Comparison of ENCODE assay signal across 30 cellular contexts in the genomic region with DNA sequence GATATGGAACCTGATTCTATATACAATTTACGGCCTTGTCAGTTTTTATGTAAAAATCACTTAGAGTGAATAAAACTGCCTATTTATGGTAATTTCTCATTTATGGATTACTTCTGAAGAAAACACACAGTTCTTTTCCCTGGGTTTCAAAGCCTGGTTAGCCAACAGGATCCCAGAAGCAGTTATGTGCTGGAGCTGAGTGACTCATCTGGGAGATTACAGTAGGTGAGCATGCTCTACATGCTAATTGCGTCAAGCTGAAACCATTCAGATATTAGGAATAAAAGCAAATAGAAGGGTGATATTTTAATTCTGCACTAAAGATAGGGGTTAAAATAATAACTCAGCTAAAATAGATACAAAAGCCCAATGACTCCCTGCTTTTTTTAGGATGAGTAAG. TPM values are rescaled to one million over a fixed set of nuclear protein-coding genes. Genes with fewer than 3 reads are reported as not detected.
DNase-seq lines count a peak whose midpoint lies in the region; ATAC-seq and TF ChIP-seq lines count a peak whose summit lies in the region.
"Had no signal": no experiment of that assay in that cellular context is flagged by ENCODE, and none has a peak within 500 bp of the region (broad histone marks: within the 10 kb centered on the region; RNA-seq: fewer than 3 reads in every experiment).

No MANE protein-coding gene starts in this region.

- H3K36me3 Mint-ChIP-seq in glutamatergic neuron (ENCODE audit: unreplicated experiment) = no peaks in the 10 kb centered on the region
- no peaks in the 10 kb centered on the region for H3K36me3 Mint-ChIP-seq in activated naive CD4-positive, alpha-beta T cell treated with anti-CD3 and anti-CD28 coated beads for 36 hours (ENCODE audit: low read depth)
- H3K36me3 Mint-ChIP-seq: activated CD4-positive, alpha-beta memory T cell treated with anti-CD3 and anti-CD28 coated beads for 36 hours; activated naive CD4-positive, alpha-beta T cell treated with anti-CD3 and anti-CD28 coated beads, Interleukin-2, amount 50 U/mL, for 72 hours; CD4-positive, alpha-beta memory T cell; neural progenitor cell had no signal

- no peaks in the 10 kb centered on the region for H3K4me1 ChIP-seq in adipocyte (ENCODE audit: control insufficient read depth, insufficient read depth, low read length)
- H3K4me1 ChIP-seq: neural progenitor cell, stomach, tibial nerve had no signal

- intact Hi-C loops in activated naive CD4-positive, alpha-beta T cell treated with anti-CD3 and anti-CD28 coated beads for 36 hours (cut with micrococcal nuclease) = no loop called here

- peaks cover 2% of the 10 kb centered on the region for H3K9me3 Mint-ChIP-seq in glutamatergic neuron (ENCODE audit: unreplicated experiment)
- H3K9me3 Mint-ChIP-seq in activated naive CD4-positive, alpha-beta T cell treated with anti-CD3 and anti-CD28 coated beads for 36 hours = no peaks in the 10 kb centered on the region
- H3K9me3 Mint-ChIP-seq: activated CD4-positive, alpha-beta memory T cell treated with anti-CD3 and anti-CD28 coated beads for 36 hours; activated naive CD4-positive, alpha-beta T cell treated with anti-CD3 and anti-CD28 coated beads, Interleukin-2, amount 50 U/mL, for 72 hours; activated T-helper 17 cell treated with anti-CD3 and anti-CD28 coated beads, Interleukin-2, amount 50 U/mL, for 72 hours; CD4-positive, alpha-beta memory T cell; neural progenitor cell had no signal

- peaks cover 7% of the 10 kb centered on the region for H3K27me3 ChIP-seq in adipocyte (replicated peaks; ENCODE audit: control insufficient read depth, insufficient read depth, low read length)
- H3K27me3 ChIP-seq: neural progenitor cell, stomach, tibial nerve had no signal

- H3K4me3 ChIP-seq in adipocyte (ENCODE audit: low read length) = no peak overlapping the region
- H3K4me3 ChIP-seq in fibroblast of pulmonary artery (replicated peaks; ENCODE audit: low read depth, low read length) = no peak overlapping the region
- H3K4me3 ChIP-seq: neural progenitor cell, stomach, tibial nerve had no signal

- no peak overlapping the region for H3K9ac ChIP-seq in adipocyte (ENCODE audit: low read length)
- H3K9ac ChIP-seq: neural progenitor cell had no signal

- peaks cover 3% of the 10 kb centered on the region for H3K4me1 Mint-ChIP-seq in glutamatergic neuron (ENCODE audit: low read depth, unreplicated experiment)
- H3K4me1 Mint-ChIP-seq in activated naive CD4-positive, alpha-beta T cell treated with anti-CD3 and anti-CD28 coated beads for 36 hours (ENCODE audit: low read depth) = no peaks in the 10 kb centered on the region
- H3K4me1 Mint-ChIP-seq: activated T-helper 17 cell treated with anti-CD3 and anti-CD28 coated beads, Interleukin-2, amount 50 U/mL, for 72 hours; CD4-positive, alpha-beta memory T cell; neural progenitor cell had no signal

- H3K4me3 Mint-ChIP-seq in glutamatergic neuron (ENCODE audit: unreplicated experiment) = no peak overlapping the region
- no peak overlapping the region for H3K4me3 Mint-ChIP-seq in activated naive CD4-positive, alpha-beta T cell treated with anti-CD3 and anti-CD28 coated beads for 36 hours
- H3K4me3 Mint-ChIP-seq: activated CD4-positive, alpha-beta memory T cell treated with anti-CD3 and anti-CD28 coated beads for 36 hours; activated T-helper 17 cell treated with anti-CD3 and anti-CD28 coated beads, Interleukin-2, amount 50 U/mL, for 72 hours; CD4-positive, alpha-beta memory T cell; neural progenitor cell had no signal

- DNase-seq in HPDE6-E6E7 (ENCODE audit: extremely low spot score) = peak; percentile 23
- DNase-seq in adipocyte (ENCODE audit: low read depth) = peak; percentile 41
- DNase-seq in fibroblast of pulmonary artery (ENCODE audit: low read depth) = peak; percentile 37
- DNase-seq in renal cortical epithelial cell (ENCODE audit: low read depth) = peak; percentile 55
- no peak for DNase-seq in glutamatergic neuron
- DNase-seq in activated CD4-positive, alpha-beta T cell treated with anti-CD3 and anti-CD28 coated beads for 48 hours = no peak
- no peak for DNase-seq in activated naive CD4-positive, alpha-beta T cell treated with anti-CD3 and anti-CD28 coated beads for 36 hours
- DNase-seq: activated CD4-positive, alpha-beta memory T cell treated with anti-CD3 and anti-CD28 coated beads for 36 hours; activated CD4-positive, CD25-positive, alpha-beta regulatory T cell; activated CD8-positive, alpha-beta memory T cell treated with anti-CD3 and anti-CD28 coated beads, Interleukin-2, amount 50 U/mL, for 48 hours; CD4-positive, alpha-beta memory T cell; DMS 273 treated with DMSO at 0.1 percent for 48 hours; effector CD4-positive, alpha-beta T cell; erythroblast; GDM1; GOT3; Karpas-422; NCI-H1048; NCI-H187 treated with DMSO at 0.1 percent for 48 hours; NCI-H748 treated with DMSO at 0.1 percent for 48 hours; stimulated activated CD8-positive, alpha-beta memory T cell treated with anti-CD3 and anti-CD28 coated beads, Interleukin-4, amount 100 ng/mL, for 48 hours; stomach; SW 1271; T1000 had no signal

- H3K27me3 Mint-ChIP-seq in glutamatergic neuron (ENCODE audit: unreplicated experiment) = no peaks in the 10 kb centered on the region
- H3K27me3 Mint-ChIP-seq in activated naive CD4-positive, alpha-beta T cell treated with anti-CD3 and anti-CD28 coated beads for 36 hours (ENCODE audit: low read depth) = peaks cover 10% of the 10 kb centered on the region
- H3K27me3 Mint-ChIP-seq: activated CD4-positive, alpha-beta memory T cell treated with anti-CD3 and anti-CD28 coated beads for 36 hours; progenitor cell of endocrine pancreas had no signal

- H3K27ac Mint-ChIP-seq in glutamatergic neuron (ENCODE audit: unreplicated experiment) = no peak overlapping the region
- H3K27ac Mint-ChIP-seq in activated naive CD4-positive, alpha-beta T cell treated with anti-CD3 and anti-CD28 coated beads for 36 hours = no peak overlapping the region
- H3K27ac Mint-ChIP-seq: activated CD4-positive, alpha-beta memory T cell treated with anti-CD3 and anti-CD28 coated beads for 36 hours; activated naive CD4-positive, alpha-beta T cell treated with anti-CD3 and anti-CD28 coated beads, Interleukin-2, amount 50 U/mL, for 72 hours; activated T-helper 17 cell treated with anti-CD3 and anti-CD28 coated beads, Interleukin-2, amount 50 U/mL, for 72 hours; CD4-positive, alpha-beta memory T cell; neural progenitor cell; progenitor cell of endocrine pancreas had no signal

- CTCF ChIA-PET in activated naive CD4-positive, alpha-beta T cell treated with anti-CD3 and anti-CD28 coated beads for 36 hours (lab: Charles Lee) = no interaction called here

- H3K36me3 ChIP-seq in adipocyte (ENCODE audit: control insufficient read depth, insufficient read depth, low read length, severe bottlenecking) = no peaks in the 10 kb centered on the region
- H3K36me3 ChIP-seq: neural progenitor cell, stomach, tibial nerve had no signal

- no peak for ATAC-seq in HG03196 (IDR thresholded peaks at IDR 0.05; ENCODE audit: unreplicated experiment)
- ATAC-seq: activated naive CD4-positive, alpha-beta T cell treated with anti-CD3 and anti-CD28 coated beads, Interleukin-2, amount 50 U/mL, for 72 hours; activated T-helper 17 cell treated with anti-CD3 and anti-CD28 coated beads, Interleukin-2, amount 50 U/mL, for 72 hours had no signal

- H3K9me3 ChIP-seq in adipocyte (ENCODE audit: control insufficient read depth, low read length) = no peaks in the 10 kb centered on the region
- H3K9me3 ChIP-seq: stomach, tibial nerve had no signal

- TF ChIP-seq CTCF in fibroblast of pulmonary artery (IDR thresholded peaks at IDR 0.05; ENCODE audit: low read length, missing control alignments) (no peak), glutamatergic neuron (IDR thresholded peaks at IDR 0.05; ENCODE audit: partially characterized antibody, unreplicated experiment) (no peak)

RNA-seq across cellular contexts. Expression of a gene that starts 47.8 kb away (rescaled TPM):
- total RNA-seq in renal cortical epithelial cell (13.2 and 26.9 TPM in 2 replicates), glutamatergic neuron (ENCODE audit: unreplicated experiment) (13.2 TPM)
- total RNA-seq in activated naive CD4-positive, alpha-beta T cell treated with anti-CD3 and anti-CD28 coated beads for 36 hours = 10 to 100 TPM; 40.5 to 41.2 TPM

Comparison
In these comparisons a context has a peak if more than half of its experiments do, and no peak if none do; other contexts are left out.
1. DNase-seq: peak in HPDE6-E6E7 (single experiment), adipocyte (single experiment), fibroblast of pulmonary artery (single experiment) and renal cortical epithelial cell (single experiment); none in glutamatergic neuron (single experiment), activated CD4-positive, alpha-beta T cell treated with anti-CD3 and anti-CD28 coated beads for 48 hours (single experiment) and activated naive CD4-positive, alpha-beta T cell treated with anti-CD3 and anti-CD28 coated beads for 36 hours (single experiment).